Comparison of ENCODE assay signal across 10 cellular contexts in the genomic region with DNA sequence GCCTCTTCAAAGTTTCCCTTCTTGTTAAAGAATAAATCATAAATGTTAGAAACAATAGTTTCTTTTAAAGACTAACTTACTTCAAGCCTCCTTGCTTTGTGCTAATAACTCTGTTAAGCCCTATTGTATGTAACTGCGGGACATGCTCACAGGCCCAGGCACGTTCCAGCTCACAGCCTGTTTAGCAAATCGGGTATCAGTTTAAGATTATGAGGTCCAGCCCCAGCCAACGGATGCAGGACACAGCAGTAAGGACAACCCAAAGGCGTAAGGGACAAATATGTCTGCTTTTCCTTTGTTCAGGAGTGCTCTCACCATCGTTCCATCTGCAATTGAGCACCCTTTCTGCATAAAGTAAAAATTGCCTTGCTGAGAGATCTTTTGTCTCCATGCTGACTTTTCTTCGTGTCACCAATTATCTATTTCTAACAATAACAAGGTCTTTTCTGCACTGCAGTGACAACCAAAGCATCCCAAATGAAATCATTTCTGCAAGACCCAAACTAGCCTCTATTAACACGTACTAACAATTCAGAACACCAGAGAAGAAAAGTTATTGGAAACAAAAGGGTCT. TPM values are rescaled to one million over a fixed set of nuclear protein-coding genes. Genes with fewer than 3 reads are reported as not detected.
DNase-seq lines count a peak whose midpoint lies in the region; ATAC-seq and TF ChIP-seq lines count a peak whose summit lies in the region.
"Had no signal": no experiment of that assay in that cellular context is flagged by ENCODE, and none has a peak within 500 bp of the region (broad histone marks: within the 10 kb centered on the region; RNA-seq: fewer than 3 reads in every experiment).

No MANE protein-coding gene starts in this region.

- H3K36me3 ChIP-seq in MG63 (peaks cover 24% of the 10 kb centered on the region), duodenal mucosa (ENCODE audit: control insufficient read depth in 1 of 2, insufficient read depth in 2 of 2, low read length in 2 of 2) (peaks cover 0 to 6% of the 10 kb centered on the region in 2 donors)

- no peak for DNase-seq in CD4-positive, alpha-beta T cell
- DNase-seq in MG63: no peak
- DNase-seq in natural killer cell treated with Interleukin-12 subunit alpha and Interleukin-12 subunit beta and Interleukin-15 and Interleukin-18, amount 100 ng/mL, for 72 hours (ENCODE audit: low spot score): no peak
- DNase-seq in dermis blood vessel endothelial cell: no peak
- no peak for DNase-seq in substantia nigra (lab: John Stamatoyannopoulos, UW)
- DNase-seq in SHP77 treated with DMSO at 0.1 percent for 48 hours (lab: John Stamatoyannopoulos, UW): no peak
- DNase-seq in NCI-H526 (lab: John Stamatoyannopoulos, UW): no peak
- DNase-seq: activated CD4-positive, alpha-beta T cell treated with anti-CD3 and anti-CD28 coated beads for 1 hour had no signal

- H3K9me3 Mint-ChIP-seq in CD4-positive, alpha-beta T cell: no peaks in the 10 kb centered on the region
- H3K9me3 Mint-ChIP-seq in natural killer cell treated with Interleukin-12 subunit alpha and Interleukin-12 subunit beta and Interleukin-15 and Interleukin-18, amount 100 ng/mL, for 72 hours: no peaks in the 10 kb centered on the region

- no peaks in the 10 kb centered on the region for H3K27me3 ChIP-seq in CD4-positive, alpha-beta T cell (ENCODE audit: control insufficient read depth, insufficient read depth, low read length)
- peaks cover 4% of the 10 kb centered on the region; the same call in 1 of the 2 replicates for H3K27me3 ChIP-seq in MG63
- H3K27me3 ChIP-seq in duodenal mucosa (ENCODE audit: control insufficient read depth in 1 of 2, insufficient read depth in 2 of 2, low read length in 2 of 2): no peaks in the 10 kb centered on the region
- H3K27me3 ChIP-seq: upper lobe of left lung had no signal

- CTCF ChIA-PET in CD4-positive, alpha-beta T cell (lab: Charles Lee): no interaction called here

- intact Hi-C loops in CD4-positive, alpha-beta T cell (cut with DNase I, micrococcal nuclease): loop anchor here (5.0 to 10.0 kb wide), 4 partner anchors 109 to 842 kb away; a partner anchor contains a TSS

- H3K4me3 ChIP-seq in MG63 (peak overlapping the region; percentile 89), duodenal mucosa (ENCODE audit: low read depth in 1 of 2, low read length in 2 of 2) (peak overlapping the region; percentile 97 to 100)

- POLR2A ChIA-PET in CD4-positive, alpha-beta T cell (lab: Charles Lee): interaction anchor here (1.4 to 3.6 kb wide), 3 partner anchors 28 to 164 kb away, joined by 4 to 82 read pairs (median 40); a partner anchor contains a TSS

- H3K27me3 Mint-ChIP-seq in CD4-positive, alpha-beta T cell: no peaks in the 10 kb centered on the region
- H3K27me3 Mint-ChIP-seq in natural killer cell treated with Interleukin-12 subunit alpha and Interleukin-12 subunit beta and Interleukin-15 and Interleukin-18, amount 100 ng/mL, for 72 hours: no peaks in the 10 kb centered on the region

- peaks cover 24% of the 10 kb centered on the region for H3K36me3 Mint-ChIP-seq in CD4-positive, alpha-beta T cell (ENCODE audit: low read depth)
- peaks cover 22% of the 10 kb centered on the region for H3K36me3 Mint-ChIP-seq in natural killer cell treated with Interleukin-12 subunit alpha and Interleukin-12 subunit beta and Interleukin-15 and Interleukin-18, amount 100 ng/mL, for 72 hours

- peak overlapping the region; percentile 92 for H3K4me3 Mint-ChIP-seq in CD4-positive, alpha-beta T cell
- H3K4me3 Mint-ChIP-seq in natural killer cell treated with Interleukin-12 subunit alpha and Interleukin-12 subunit beta and Interleukin-15 and Interleukin-18, amount 100 ng/mL, for 72 hours: peak overlapping the region; percentile 93

- no peaks in the 10 kb centered on the region for H3K9me3 ChIP-seq in CD4-positive, alpha-beta T cell (ENCODE audit: control insufficient read depth, low read length)
- H3K9me3 ChIP-seq in MG63: no peaks in the 10 kb centered on the region
- H3K9me3 ChIP-seq in duodenal mucosa (ENCODE audit: control insufficient read depth in 1 of 2, low read length in 2 of 2): no peaks in the 10 kb centered on the region
- H3K9me3 ChIP-seq: upper lobe of left lung had no signal

- TF ChIP-seq CTCF in CD4-positive, alpha-beta T cell (IDR thresholded peaks at IDR 0.05): no peak

- peak overlapping the region; percentile 35 to 96 for H3K9ac ChIP-seq in duodenal mucosa (ENCODE audit: low read depth in 1 of 2, low read length in 2 of 2)

- H3K4me1 Mint-ChIP-seq in CD4-positive, alpha-beta T cell (ENCODE audit: low read depth): peaks cover 41% of the 10 kb centered on the region
- H3K4me1 Mint-ChIP-seq in natural killer cell treated with Interleukin-12 subunit alpha and Interleukin-12 subunit beta and Interleukin-15 and Interleukin-18, amount 100 ng/mL, for 72 hours (ENCODE audit: low read depth in 2 of 2): peaks cover 35 to 39% of the 10 kb centered on the region in 2 donors

- H3K27ac Mint-ChIP-seq in CD4-positive, alpha-beta T cell: peak overlapping the region; percentile 100
- peak overlapping the region; percentile 99 to 100 for H3K27ac Mint-ChIP-seq in natural killer cell treated with Interleukin-12 subunit alpha and Interleukin-12 subunit beta and Interleukin-15 and Interleukin-18, amount 100 ng/mL, for 72 hours

- no peak for ATAC-seq in CD4-positive, alpha-beta T cell (ENCODE audit: poor library complexity)
- ATAC-seq in natural killer cell treated with Interleukin-12 subunit alpha and Interleukin-12 subunit beta and Interleukin-15 and Interleukin-18, amount 100 ng/mL, for 72 hours: no peak

- no peak overlapping the region for H3K27ac ChIP-seq in CD4-positive, alpha-beta T cell (ENCODE audit: low read depth, low read length)
- H3K27ac ChIP-seq in duodenal mucosa (ENCODE audit: low read depth, low read length): no peak overlapping the region
- no peak overlapping the region for H3K27ac ChIP-seq in substantia nigra (ENCODE audit: low read depth, low read length, poor library complexity, severe bottlenecking)

- H3K4me1 ChIP-seq in duodenal mucosa (ENCODE audit: control insufficient read depth in 1 of 2, insufficient read depth in 2 of 2, low read length in 2 of 2): peaks cover 23 to 24% of the 10 kb centered on the region in 2 donors

RNA-seq across cellular contexts. Expression of a gene that starts 1.4 kb away (rescaled TPM):
- total RNA-seq in CD4-positive, alpha-beta T cell: not detected
- not detected in 2 replicates for total RNA-seq in MG63 (2014; rRNA removed; shearing (Covaris generic); ENCODE audit: low replicate concordance)
- 1 to 10 TPM; 2.4 to 4.0 TPM for total RNA-seq in natural killer cell treated with Interleukin-12 subunit alpha and Interleukin-12 subunit beta and Interleukin-15 and Interleukin-18, amount 100 ng/mL, for 72 hours
- 0.42 TPM in 1 of 2 replicates, not detected in the other for total RNA-seq in dermis blood vessel endothelial cell

RNA-seq across cellular contexts. Expression of a gene that starts 1.7 kb away (rescaled TPM):
- 1 to 10 TPM; 4.1 to 5.8 TPM for total RNA-seq in CD4-positive, alpha-beta T cell
- 142 and 161 TPM in 2 replicates for total RNA-seq in MG63 (2014; rRNA removed; shearing (Covaris generic); ENCODE audit: low replicate concordance)
- total RNA-seq in natural killer cell treated with Interleukin-12 subunit alpha and Interleukin-12 subunit beta and Interleukin-15 and Interleukin-18, amount 100 ng/mL, for 72 hours: 10 to 100 TPM; 24.8 to 27.7 TPM
- total RNA-seq in dermis blood vessel endothelial cell: 11.2 and 17.5 TPM in 2 replicates

RNA-seq across cellular contexts. Expression of a gene that starts 29.8 kb away (rescaled TPM):
- total RNA-seq in CD4-positive, alpha-beta T cell: 10 to 100 TPM; 14.4 to 14.6 TPM
- total RNA-seq in MG63 (2014; rRNA removed; shearing (Covaris generic); ENCODE audit: low replicate concordance): 273 and 374 TPM in 2 replicates
- 10 to 100 TPM; 12.0 to 27.4 TPM for total RNA-seq in natural killer cell treated with Interleukin-12 subunit alpha and Interleukin-12 subunit beta and Interleukin-15 and Interleukin-18, amount 100 ng/mL, for 72 hours
- 61.8 and 117 TPM in 2 replicates for total RNA-seq in dermis blood vessel endothelial cell

RNA-seq across cellular contexts. Expression of a gene that starts 54.6 kb away (rescaled TPM):
- total RNA-seq in CD4-positive, alpha-beta T cell: 10 to 100 TPM; 41.8 to 44.1 TPM
- 404 and 423 TPM in 2 replicates for total RNA-seq in MG63 (2014; rRNA removed; shearing (Covaris generic); ENCODE audit: low replicate concordance)
- total RNA-seq in natural killer cell treated with Interleukin-12 subunit alpha and Interleukin-12 subunit beta and Interleukin-15 and Interleukin-18, amount 100 ng/mL, for 72 hours: 10 to 100 TPM; 43.9 to 63.4 TPM
- total RNA-seq in dermis blood vessel endothelial cell: 47.7 and 69.6 TPM in 2 replicates
